Comparison of ENCODE assay signal across 8 cellular contexts in the genomic region with DNA sequence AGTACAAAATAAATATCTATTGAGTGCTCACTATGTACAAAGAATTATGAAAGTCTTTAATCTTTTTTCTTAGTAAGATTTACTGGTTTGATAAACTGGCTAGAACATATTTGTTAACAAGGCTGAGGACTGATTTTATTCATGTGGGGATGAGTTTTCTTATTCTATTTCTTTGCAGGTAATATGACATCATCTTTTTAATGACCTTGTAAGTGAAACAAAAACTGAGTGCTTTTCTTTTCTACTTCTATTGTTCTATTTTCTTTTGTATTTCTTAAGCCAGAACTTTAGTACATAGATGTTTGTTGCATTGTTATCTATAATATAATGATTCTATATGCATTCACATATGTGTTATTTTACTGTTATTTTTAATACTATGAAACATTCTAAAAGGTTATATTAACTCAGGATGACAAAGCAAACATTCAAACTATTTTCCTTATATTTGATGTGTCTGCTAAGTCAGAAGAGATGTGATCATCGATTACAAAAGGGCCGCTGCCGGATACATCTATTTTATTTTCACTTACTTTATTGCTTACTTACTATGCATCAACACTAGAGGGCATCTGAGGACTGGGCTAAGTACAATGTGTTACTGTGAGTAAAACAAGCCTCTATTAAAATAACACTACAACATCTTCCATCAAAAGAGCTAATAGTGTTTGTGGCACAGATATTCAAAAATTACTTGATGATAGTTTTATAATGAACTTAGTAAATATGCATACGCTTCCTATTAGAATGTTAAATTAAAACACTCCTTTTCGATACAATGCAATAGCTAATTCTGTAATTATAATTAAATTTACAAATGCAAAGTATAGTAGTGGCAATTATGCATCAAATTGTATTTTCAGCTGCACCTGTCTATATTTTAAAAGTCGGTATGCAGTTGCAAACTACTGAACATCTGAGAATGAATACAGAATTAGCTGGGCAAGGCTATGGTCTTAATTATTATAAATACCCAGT.
DNase-seq lines count a peak whose midpoint lies in the region; ATAC-seq, FAIRE-seq and TF ChIP-seq lines count a peak whose summit lies in the region.

No MANE protein-coding gene starts in this region.

- DNase-seq in GM12891 (ENCODE audit: insufficient read length, low spot score) = no peak
- peak; percentile 78 for DNase-seq in NCI-H1092 treated with DMSO at 0.1 percent for 48 hours (lab: John Stamatoyannopoulos, UW)
- peak; percentile 74 for DNase-seq in fibroblast of villous mesenchyme (ENCODE audit: low read depth)
- peak; percentile 28 to 69 for DNase-seq in trophoblast cell
- DNase-seq in activated CD4-positive, alpha-beta memory T cell treated with anti-CD3 and anti-CD28 coated beads, Interleukin-2, amount 10 ng/mL, durations not matched to agents 7 days and 5 days = no peak

- no peaks in the 10 kb centered on the region for H3F3A ChIP-seq in SU-DHL-6 (ENCODE audit: insufficient read depth)

- peaks cover 2% of the 10 kb centered on the region for H3K79me1 ChIP-seq in trophoblast cell (ENCODE audit: low read length)

- H3K4me1 Mint-ChIP-seq in activated CD4-positive, alpha-beta memory T cell treated with anti-CD3 and anti-CD28 coated beads, Interleukin-2, amount 10 ng/mL, durations not matched to agents 7 days and 5 days = no peaks in the 10 kb centered on the region

- H3K4ac ChIP-seq in trophoblast cell (ENCODE audit: low read depth, low read length) = no peak overlapping the region

- no peak for TF ChIP-seq POLR2A in GM12891 (IDR thresholded peaks at IDR 0.05; ENCODE audit: low read depth, low read length)

- no peak overlapping the region for H3K4me3 Mint-ChIP-seq in activated CD4-positive, alpha-beta memory T cell treated with anti-CD3 and anti-CD28 coated beads, Interleukin-2, amount 10 ng/mL, durations not matched to agents 7 days and 5 days

- H3K9me3 ChIP-seq in SU-DHL-6 (ENCODE audit: insufficient read depth, low read length) (no peaks in the 10 kb centered on the region), trophoblast cell (ENCODE audit: insufficient read depth, low read depth, low read length) (no peaks in the 10 kb centered on the region)

- H3K4me3 ChIP-seq in SU-DHL-6 (ENCODE audit: insufficient read depth, low read length, poor library complexity, severe bottlenecking) (no peak overlapping the region), fibroblast of villous mesenchyme (ENCODE audit: low read depth, low read length) (no peak overlapping the region), trophoblast cell (ENCODE audit: low read depth, low read length) (no peak overlapping the region)

- H2BK5ac ChIP-seq in trophoblast cell (ENCODE audit: low read depth, low read length, poor library complexity) = no peak overlapping the region

- H2AK5ac ChIP-seq in trophoblast cell (ENCODE audit: low read length) = no peak overlapping the region

- H2BK120ac ChIP-seq in trophoblast cell (ENCODE audit: insufficient read depth, low read length, poor library complexity) = no peak overlapping the region

- no peaks in the 10 kb centered on the region for H3K27me3 ChIP-seq in SU-DHL-6 (ENCODE audit: low read length)
- H3K27me3 ChIP-seq in trophoblast cell (ENCODE audit: insufficient read depth, low read length) = no peaks in the 10 kb centered on the region

- H3K36me3 Mint-ChIP-seq in activated CD4-positive, alpha-beta memory T cell treated with anti-CD3 and anti-CD28 coated beads, Interleukin-2, amount 10 ng/mL, durations not matched to agents 7 days and 5 days (ENCODE audit: low read depth) = no peaks in the 10 kb centered on the region

- no peak overlapping the region for H4K8ac ChIP-seq in trophoblast cell (ENCODE audit: low read depth, low read length)

- no peak overlapping the region for H3K18ac ChIP-seq in trophoblast cell (ENCODE audit: low read length)

- peak; percentile 88 for TF ChIP-seq CTCF in 22Rv1 (IDR thresholded peaks at IDR 0.05)
- TF ChIP-seq CTCF in SU-DHL-6 (IDR thresholded peaks at IDR 0.05; ENCODE audit: insufficient read depth, low read length, poor library complexity, severe bottlenecking) = peak; percentile 33
- peak; percentile 79 for TF ChIP-seq CTCF in fibroblast of villous mesenchyme (IDR thresholded peaks at IDR 0.05; ENCODE audit: insufficient read depth, low read depth, low read length)

- no peak overlapping the region for H2AFZ ChIP-seq in SU-DHL-6 (ENCODE audit: low read depth, low read length, severe bottlenecking)
- H2AFZ ChIP-seq in trophoblast cell (ENCODE audit: insufficient read depth, low read length, poor library complexity) = no peak overlapping the region

- no CpG with 5 or more reads among the region's 6 CpGs for WGBS in trophoblast cell (ENCODE audit: extremely low coverage, insufficient coverage, insufficient read length)

- H3K79me2 ChIP-seq in SU-DHL-6 (ENCODE audit: insufficient read depth, low read length) (no peaks in the 10 kb centered on the region), trophoblast cell (ENCODE audit: control insufficient read depth, insufficient read depth, low read length, poor library complexity) (no peaks in the 10 kb centered on the region)

- no peak overlapping the region for H3K27ac Mint-ChIP-seq in activated CD4-positive, alpha-beta memory T cell treated with anti-CD3 and anti-CD28 coated beads, Interleukin-2, amount 10 ng/mL, durations not matched to agents 7 days and 5 days

- H2BK12ac ChIP-seq in trophoblast cell (ENCODE audit: low read length) = no peak overlapping the region

- peak; percentile 38 for FAIRE-seq in GM12891 (lab: Jason Lieb, UNC)

- H3K9me2 ChIP-seq in SU-DHL-6 (replicated peaks; ENCODE audit: insufficient read depth, low read length) = no peaks in the 10 kb centered on the region

- no peak overlapping the region for H4K91ac ChIP-seq in trophoblast cell (ENCODE audit: low read depth, low read length)

- 0 out of 2 replicates have a peak, but pooled peaks cover 2% of the 10 kb centered on the region for H4K20me1 ChIP-seq in SU-DHL-6 (ENCODE audit: low read depth, low read length)

- CTCF ChIA-PET in activated CD4-positive, alpha-beta memory T cell treated with anti-CD3 and anti-CD28 coated beads, Interleukin-2, amount 10 ng/mL, durations not matched to agents 7 days and 5 days (lab: Charles Lee) = no interaction called here

- no peak overlapping the region for H3K4me2 ChIP-seq in SU-DHL-6 (ENCODE audit: low read depth, low read length, poor library complexity, severe bottlenecking)
- no peak overlapping the region for H3K4me2 ChIP-seq in trophoblast cell (ENCODE audit: low read length)

- no peak overlapping the region for H3K23ac ChIP-seq in trophoblast cell (ENCODE audit: low read length)

- H4K12ac ChIP-seq in trophoblast cell (ENCODE audit: low read depth, low read length) = no peak overlapping the region

- POLR2A ChIA-PET in activated CD4-positive, alpha-beta memory T cell treated with anti-CD3 and anti-CD28 coated beads, Interleukin-2, amount 10 ng/mL, durations not matched to agents 7 days and 5 days (lab: Charles Lee) = no interaction called here

- H3K36me3 ChIP-seq in SU-DHL-6 (ENCODE audit: low read length) (no peaks in the 10 kb centered on the region), trophoblast cell (ENCODE audit: control insufficient read depth in 1 of 2, insufficient read depth in 2 of 2, low read length in 2 of 2) (no peaks in the 10 kb centered on the region)

- H3K14ac ChIP-seq in trophoblast cell (ENCODE audit: low read length) = no peak overlapping the region

- H3K4me1 ChIP-seq in trophoblast cell (ENCODE audit: control insufficient read depth in 1 of 2, insufficient read depth in 2 of 2, low read length in 2 of 2) = no peaks in the 10 kb centered on the region

- no peaks in the 10 kb centered on the region for H3K9me3 Mint-ChIP-seq in activated CD4-positive, alpha-beta memory T cell treated with anti-CD3 and anti-CD28 coated beads, Interleukin-2, amount 10 ng/mL, durations not matched to agents 7 days and 5 days

- H3K9ac ChIP-seq in SU-DHL-6 (ENCODE audit: low read length) (no peak overlapping the region), trophoblast cell (ENCODE audit: low read length) (no peak overlapping the region)

- H3K27ac ChIP-seq in 22Rv1 = peak overlapping the region; percentile 50
- H3K27ac ChIP-seq in SU-DHL-6 (ENCODE audit: low read depth, low read length) = no peak overlapping the region
- H3K27ac ChIP-seq in trophoblast cell (ENCODE audit: low read depth, low read length) = no peak overlapping the region

- ATAC-seq in HG02571 (IDR thresholded peaks at IDR 0.05; ENCODE audit: unreplicated experiment) = peak; percentile 82

- no peaks in the 10 kb centered on the region for H3K27me3 Mint-ChIP-seq in activated CD4-positive, alpha-beta memory T cell treated with anti-CD3 and anti-CD28 coated beads, Interleukin-2, amount 10 ng/mL, durations not matched to agents 7 days and 5 days

TF ChIP-seq in GM12891, 5 proteins besides CTCF, POLR2A, EP300 and RAD21:
- TF ChIP-seq TAF1 (IDR thresholded peaks at IDR 0.05; ENCODE audit: low read depth, low read length) (no peak), PAX5 (IDR thresholded peaks at IDR 0.05; ENCODE audit: insufficient read depth, low read length, severe bottlenecking) (no peak), POU2F2 (IDR thresholded peaks at IDR 0.05; ENCODE audit: low read depth, low read length) (no peak), SPI1 (IDR thresholded peaks at IDR 0.05; ENCODE audit: low read depth, low read length) (no peak), POLR2AphosphoS5 (IDR thresholded peaks at IDR 0.05; ENCODE audit: low read depth, low read length) (no peak)

Comparison
In these comparisons a context has a peak if more than half of its experiments do, and no peak if none do; other contexts are left out.
1. CTCF ChIP-seq: peak in every context shown above with its lines; median percentile 88 in 22Rv1; 79 in fibroblast of villous mesenchyme; 33 in SU-DHL-6.
2. DNase-seq: peak in NCI-H1092 treated with DMSO at 0.1 percent for 48 hours (single experiment), fibroblast of villous mesenchyme (single experiment) and trophoblast cell (2 of 2); none in GM12891 (single experiment) and activated CD4-positive, alpha-beta memory T cell treated with anti-CD3 and anti-CD28 coated beads, Interleukin-2, amount 10 ng/mL, durations not matched to agents 7 days and 5 days (single experiment).